In genomic region chr10:132023092-132023811, GRCh38 we compare ENCODE assay signal across 8 cellular contexts. TPM values are rescaled to one million over a fixed set of nuclear protein-coding genes. Genes with fewer than 3 reads are reported as not detected.
DNase-seq lines count a peak whose midpoint lies in the region; ATAC-seq, FAIRE-seq and TF ChIP-seq lines count a peak whose summit lies in the region.

No MANE protein-coding gene starts in this region.

- DNase-seq in DMS79 (lab: John Stamatoyannopoulos, UW): peak; percentile 45
- peak; percentile 57 for DNase-seq in H54 (ENCODE audit: insufficient read length, low spot score)
- peak; percentile 0 for DNase-seq in NCI-H2081 treated with DMSO at 0.1 percent for 48 hours (lab: John Stamatoyannopoulos, UW)
- DNase-seq in activated CD4-positive, CD25-positive, alpha-beta regulatory T cell treated with anti-CD3 and anti-CD28 coated beads, Interleukin-2, amount 50 U/mL, for 72 hours: peak; percentile 85
- peak in 55 of 61 donors; percentile 11 to 81 (median 54) for DNase-seq in caudate nucleus (lab: John Stamatoyannopoulos, UW)
- DNase-seq in keratinocyte (ENCODE audit: low read depth, low spot score): peak; percentile 21
- peak; percentile 50 to 77 (median 74) for DNase-seq in stimulated activated CD4-positive, alpha-beta T cell treated with anti-CD3 and anti-CD28 coated beads, Interleukin-12 subunit alpha, Interleukin-12 subunit beta, amount 100 ng/mL, for 48 hours (ENCODE audit: low read depth in 2 of 3, low spot score in 1 of 3)

- no peak overlapping the region for H3K9ac ChIP-seq in keratinocyte (ENCODE audit: control insufficient read depth, extremely low read depth, insufficient read depth, low read length)

- no peaks in the 10 kb centered on the region for H3K9me1 ChIP-seq in keratinocyte (ENCODE audit: control insufficient read depth, extremely low read depth, insufficient read depth, low read length)

- no peaks in the 10 kb centered on the region for H4K20me1 ChIP-seq in keratinocyte (ENCODE audit: control insufficient read depth, extremely low read depth, insufficient read depth, low read length)

- FAIRE-seq in H54 (lab: Jason Lieb, UNC): no peak
- FAIRE-seq in keratinocyte (lab: Jason Lieb, UNC): no peak

- peak overlapping the region; percentile 74 for H3K4me2 ChIP-seq in keratinocyte (ENCODE audit: control insufficient read depth, extremely low read depth, insufficient read depth, low read depth, low read length)

- no peak for ATAC-seq in HG03280 (IDR thresholded peaks at IDR 0.05; ENCODE audit: unreplicated experiment)

- TF ChIP-seq CTCF in keratinocyte (optimal IDR thresholded peaks at IDR 0.05 in 1 of 3, IDR thresholded peaks at IDR 0.05 in 1 of 3, conservative IDR thresholded peaks at IDR 0.05 in 1 of 3; ENCODE audit: extremely low read depth in 1 of 3, insufficient read depth in 2 of 3, low read length in 3 of 3): peak; percentile 76 to 92 (median 91)

- no peak overlapping the region for H2AFZ ChIP-seq in keratinocyte (ENCODE audit: control insufficient read depth, low read length)

- H3K27ac ChIP-seq in caudate nucleus (ENCODE audit: low read depth, low read length) (no peak overlapping the region), keratinocyte (ENCODE audit: control insufficient read depth, insufficient read depth, low read length) (no peak overlapping the region)

- no peaks in the 10 kb centered on the region for H3K9me3 ChIP-seq in keratinocyte (ENCODE audit: control insufficient read depth, low read depth, low read length)

- dilution Hi-C loops in keratinocyte (cut with MboI; ENCODE audit: extremely low pct_ligation_motif_present, low sequenced_read_pairs): no loop called here

- H3K4me3 ChIP-seq in keratinocyte (ENCODE audit: control insufficient read depth in 2 of 3, extremely low read depth in 1 of 3, insufficient read depth in 2 of 3, low read depth in 1 of 3, low read length in 3 of 3): peak overlapping the region in 1 of 3 experiments; percentile 21

- H3K79me2 ChIP-seq in keratinocyte (ENCODE audit: control insufficient read depth, insufficient read depth, low read length): no peaks in the 10 kb centered on the region

- no peak for TF ChIP-seq POLR2A in H54 (IDR thresholded peaks at IDR 0.05; ENCODE audit: low read depth, low read length)

- H3K27me3 ChIP-seq in keratinocyte (ENCODE audit: control insufficient read depth, extremely low read depth, insufficient read depth, low read length): peaks cover 10% of the 10 kb centered on the region

- no peaks in the 10 kb centered on the region for H3K4me1 ChIP-seq in keratinocyte (ENCODE audit: control insufficient read depth, extremely low read depth, insufficient read depth, low read length)

- H3K36me3 ChIP-seq in keratinocyte (ENCODE audit: control insufficient read depth in 2 of 2, extremely low read depth in 1 of 2, insufficient read depth in 2 of 2, low read length in 2 of 2): no peaks in the 10 kb centered on the region

RNA-seq across cellular contexts. Expression of gene BNIP3, which starts 41.5 kb away (rescaled TPM):
- polyA plus RNA-seq in keratinocyte: 42.7 to 77.9 TPM (median 55.2 TPM) in 3 replicates
- 45.3 TPM for polyA plus RNA-seq in keratinocyte (2011; ENCODE audit: low read depth)
- 55.0 and 56.0 TPM in 2 replicates for polyA plus RNA-seq in keratinocyte (2011; cell fraction: cytosol; rRNA removed)
- polyA plus RNA-seq in keratinocyte (2011; cell fraction: nucleus; rRNA removed): 32.1 and 38.4 TPM in 2 replicates
- 42.5 and 44.9 TPM in 2 replicates for polyA plus RNA-seq in keratinocyte (2012; ENCODE audit: low replicate concordance)
- polyA minus RNA-seq in keratinocyte: 11.4 to 26.2 TPM (median 18.2 TPM) in 3 replicates
- polyA minus RNA-seq in keratinocyte (2011; cell fraction: cytosol; rRNA and poly(A)+ RNA removed): 45.1 TPM
- polyA minus RNA-seq in keratinocyte (2011; cell fraction: nucleus; rRNA and poly(A)+ RNA removed): 12.8 and 14.2 TPM in 2 replicates

RNA-seq across cellular contexts. Expression of gene JAKMIP3, which starts 42.5 kb away (rescaled TPM):
- polyA plus RNA-seq in keratinocyte: 0.02 to 0.06 TPM (median 0.05 TPM) in 3 replicates
- 0.09 TPM for polyA plus RNA-seq in keratinocyte (2011; ENCODE audit: low read depth)
- polyA plus RNA-seq in keratinocyte (2011; cell fraction: cytosol; rRNA removed): 0.03 and 0.06 TPM in 2 replicates
- 0.46 and 0.56 TPM in 2 replicates for polyA plus RNA-seq in keratinocyte (2011; cell fraction: nucleus; rRNA removed)
- 0.03 TPM in 1 of 2 replicates, not detected in the other for polyA plus RNA-seq in keratinocyte (2012; ENCODE audit: low replicate concordance)
- 0.10 TPM in 1 of 3 replicates, not detected in the others for polyA minus RNA-seq in keratinocyte
- polyA minus RNA-seq in keratinocyte (2011; cell fraction: cytosol; rRNA and poly(A)+ RNA removed): not detected
- 0.16 TPM in 1 of 2 replicates, not detected in the other for polyA minus RNA-seq in keratinocyte (2011; cell fraction: nucleus; rRNA and poly(A)+ RNA removed)

Comparison
In these comparisons a context has a peak if more than half of its experiments do, and no peak if none do; other contexts are left out.
1. DNase-seq: peak in every context shown above with its lines; median percentile 85 in activated CD4-positive, CD25-positive, alpha-beta regulatory T cell treated with anti-CD3 and anti-CD28 coated beads, Interleukin-2, amount 50 U/mL, for 72 hours; 74 in stimulated activated CD4-positive, alpha-beta T cell treated with anti-CD3 and anti-CD28 coated beads, Interleukin-12 subunit alpha, Interleukin-12 subunit beta, amount 100 ng/mL, for 48 hours; 57 in H54; 54 in caudate nucleus; 45 in DMS79; 21 in keratinocyte; 0 in NCI-H2081 treated with DMSO at 0.1 percent for 48 hours.